In the genomic region with DNA sequence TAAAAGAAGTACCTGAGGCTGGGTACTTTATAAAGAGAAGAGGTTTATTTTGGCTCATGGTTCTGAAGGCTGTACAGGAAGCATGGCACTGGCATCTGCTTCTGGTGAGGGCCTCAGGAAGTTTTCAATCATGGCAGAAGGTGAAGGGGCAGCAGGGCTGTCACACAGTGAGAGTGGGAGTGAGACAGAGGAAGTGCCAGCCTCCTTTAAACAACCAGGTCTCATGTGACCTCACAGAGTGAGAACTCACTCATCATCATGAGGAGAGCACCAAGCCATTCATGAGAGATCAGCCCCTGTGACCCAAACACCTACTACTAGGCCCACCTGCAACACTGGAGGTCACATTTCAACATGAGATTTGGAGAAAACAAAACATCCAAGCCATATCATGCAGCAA, we compare ENCODE assay signal across 1 cellular context.
TF ChIP-seq lines count a peak whose summit lies in the region.

No MANE protein-coding gene starts in this region.

TF ChIP-seq in HEK293T, 16 proteins besides CTCF, POLR2A, EP300 and RAD21 (continued from another document):
- TF ChIP-seq HDGF (IDR thresholded peaks at IDR 0.05; ENCODE audit: borderline replicate concordance) (no peak), CTBP1 (IDR thresholded peaks at IDR 0.05; ENCODE audit: borderline replicate concordance) (no peak), NFRKB (IDR thresholded peaks at IDR 0.05) (no peak)
